In genomic region chr4:140003851-140004579, GRCh38 we compare ENCODE assay signal across 11 cellular contexts.
DNase-seq lines count a peak whose midpoint lies in the region; ATAC-seq and TF ChIP-seq lines count a peak whose summit lies in the region.
"Had no signal": no experiment of that assay in that cellular context is flagged by ENCODE, and none has a peak within 500 bp of the region (broad histone marks: within the 10 kb centered on the region; RNA-seq: fewer than 3 reads in every experiment).

No MANE protein-coding gene starts in this region.

- H4K20me1 ChIP-seq in PC-3 (ENCODE audit: low read length), result no peaks in the 10 kb centered on the region
- no peaks in the 10 kb centered on the region for H4K20me1 ChIP-seq in osteoblast (ENCODE audit: insufficient read depth, low read length)

- H3K79me2 ChIP-seq in PC-3 (ENCODE audit: low read length), result no peaks in the 10 kb centered on the region
- no peaks in the 10 kb centered on the region for H3K79me2 ChIP-seq in osteoblast (ENCODE audit: insufficient read depth, low read length)

- peak overlapping the region; percentile 80 for H3K4me2 ChIP-seq in PC-3 (ENCODE audit: low read length)
- peak overlapping the region; percentile 74 for H3K4me2 ChIP-seq in osteoblast (ENCODE audit: insufficient read depth, low read length)
- H3K4me2 ChIP-seq: PC-9 had no signal

- peak overlapping the region; percentile 71 for H2AFZ ChIP-seq in PC-3 (ENCODE audit: low read length)
- H2AFZ ChIP-seq in osteoblast (ENCODE audit: low read length), result peak overlapping the region; percentile 65
- H2AFZ ChIP-seq: PC-9 had no signal

- BruUV-seq in A673 (replicated peaks; lab: Mats Ljungman, UMichigan) (no TSS peak), PC-3 (replicated peaks; lab: Mats Ljungman, UMichigan) (no TSS peak)

- CTCF ChIA-PET in A673 (lab: Charles Lee) (interaction anchor here (0.6 kb wide), 1 partner anchor 270 kb away, joined by 3 read pairs; no protein-coding TSS in a partner anchor), PC-3 (lab: Charles Lee) (interaction anchor here (1.2 kb wide), 1 partner anchor 347 kb away, joined by 8 read pairs; no protein-coding TSS in a partner anchor)

- H3K9me3 ChIP-seq in A673 (ENCODE audit: low read depth, low read length, poor library complexity, severe bottlenecking) (no peaks in the 10 kb centered on the region), PC-3 (ENCODE audit: low read length) (no peaks in the 10 kb centered on the region), osteoblast (ENCODE audit: low read depth, low read length) (no peaks in the 10 kb centered on the region)

- POLR2A ChIA-PET in A673 (lab: Charles Lee; ENCODE audit: low non-redundant PET) (no interaction called here), PC-3 (lab: Charles Lee; ENCODE audit: unreplicated experiment) (interaction anchor here (0.7 to 0.8 kb wide), 2 partner anchors 25 to 33 kb away, joined by 3 to 5 read pairs; no protein-coding TSS in a partner anchor)

- H3K36me3 ChIP-seq in A673 (ENCODE audit: insufficient read depth, low read length, poor library complexity, severe bottlenecking), result no peaks in the 10 kb centered on the region
- no peaks in the 10 kb centered on the region for H3K36me3 ChIP-seq in PC-3 (ENCODE audit: low read depth, low read length)
- H3K36me3 ChIP-seq in osteoblast (ENCODE audit: insufficient read depth, low read length), result no peaks in the 10 kb centered on the region

- H3K27me3 ChIP-seq in A673 (replicated peaks; ENCODE audit: insufficient read depth, low read depth, low read length, poor library complexity) (no peaks in the 10 kb centered on the region), PC-3 (ENCODE audit: low read length) (no peaks in the 10 kb centered on the region), osteoblast (ENCODE audit: insufficient read depth, low read length) (peaks cover 13% of the 10 kb centered on the region)

- H3F3A ChIP-seq in PC-3 (ENCODE audit: low read length, unreplicated experiment), result no peaks in the 10 kb centered on the region

- DNase-seq in A673 (ENCODE audit: low spot score) (no peak), PC-3 (no peak), fibroblast of the aortic adventitia (ENCODE audit: low read depth) (no peak), osteoblast (ENCODE audit: insufficient read length, low spot score, missing footprints) (no peak), OCI-M1 (lab: John Stamatoyannopoulos, UW) (no peak)
- DNase-seq: activated CD4-positive, alpha-beta T cell treated with anti-CD3 and anti-CD28 coated beads, Interleukin-2, amount 10 ng/mL, durations not matched to agents 24 days and 14 days; CD8-positive, alpha-beta T cell; PC-9 had no signal

- peaks cover 17% of the 10 kb centered on the region for H3K4me1 ChIP-seq in A673 (ENCODE audit: insufficient read depth, low read length, poor library complexity, severe bottlenecking)
- peaks cover 22% of the 10 kb centered on the region for H3K4me1 ChIP-seq in PC-3 (ENCODE audit: insufficient read depth, low read length)
- H3K4me1 ChIP-seq in osteoblast (ENCODE audit: insufficient read depth, low read length), result peaks cover 3% of the 10 kb centered on the region

- no peaks in the 10 kb centered on the region for H3K9me2 ChIP-seq in PC-3 (replicated peaks; ENCODE audit: low read length)

- H3K4me3 ChIP-seq in A673 (ENCODE audit: low read depth, low read length, poor library complexity, severe bottlenecking), result peak overlapping the region; percentile 20
- H3K4me3 ChIP-seq in PC-3 (ENCODE audit: low read length), result peak overlapping the region; percentile 64
- H3K4me3 ChIP-seq in fibroblast of the aortic adventitia (ENCODE audit: low read depth, low read length), result peak overlapping the region; percentile 43
- peak overlapping the region; percentile 61 for H3K4me3 ChIP-seq in osteoblast (ENCODE audit: insufficient read depth, low read length)
- H3K4me3 ChIP-seq: PC-9 had no signal

- no peak for TF ChIP-seq CTCF in A673 (conservative IDR thresholded peaks at IDR 0.05; ENCODE audit: low read depth, low read length)
- no peak for TF ChIP-seq CTCF in PC-3 (conservative IDR thresholded peaks at IDR 0.05; ENCODE audit: low read depth, low read length)
- TF ChIP-seq CTCF in fibroblast of the aortic adventitia (IDR thresholded peaks at IDR 0.05; ENCODE audit: insufficient read depth, low read length), result no peak
- TF ChIP-seq CTCF in osteoblast (IDR thresholded peaks at IDR 0.05; ENCODE audit: extremely low read depth, low read depth, low read length), result no peak

- H3K9ac ChIP-seq in PC-3 (ENCODE audit: low read length), result peak overlapping the region; percentile 46

- peak; percentile 25 for ATAC-seq in PC-3
- no peak for ATAC-seq in HG02973 (IDR thresholded peaks at IDR 0.05; ENCODE audit: unreplicated experiment)
- no peak for ATAC-seq in GM21737 (IDR thresholded peaks at IDR 0.05; ENCODE audit: unreplicated experiment)
- no peak for ATAC-seq in HG03039 (IDR thresholded peaks at IDR 0.05; ENCODE audit: unreplicated experiment)
- ATAC-seq: CD8-positive, alpha-beta T cell had no signal

- no peak overlapping the region for H3K27ac ChIP-seq in A673 (ENCODE audit: low read depth, low read length, poor library complexity, severe bottlenecking)
- H3K27ac ChIP-seq in PC-3 (ENCODE audit: low read length), result no peak overlapping the region
- H3K27ac ChIP-seq in osteoblast (ENCODE audit: low read depth, low read length), result no peak overlapping the region
- H3K27ac ChIP-seq: PC-9 had no signal

- intact Hi-C loops in A673 (cut with micrococcal nuclease; ENCODE audit: unreplicated experiment), result no loop called here
- intact Hi-C loops in PC-3 (cut with micrococcal nuclease), result loop anchor here (2.0 to 10.0 kb wide), 2 partner anchors 139 to 349 kb away; no protein-coding TSS in a partner anchor
